Comparison of ENCODE assay signal across 1 cellular context in genomic region chr10:12042797-12043651, GRCh38.
TF ChIP-seq lines count a peak whose summit lies in the region.

TSS of gene UPF2 (minus strand) at chr10:12042809. CDS start at chr10:12035423, 7,386 bp downstream.

TF ChIP-seq in K562, 482 proteins besides CTCF, POLR2A, EP300 and RAD21 (continued from another document and continues in another):
- TF ChIP-seq, protein P1, sequence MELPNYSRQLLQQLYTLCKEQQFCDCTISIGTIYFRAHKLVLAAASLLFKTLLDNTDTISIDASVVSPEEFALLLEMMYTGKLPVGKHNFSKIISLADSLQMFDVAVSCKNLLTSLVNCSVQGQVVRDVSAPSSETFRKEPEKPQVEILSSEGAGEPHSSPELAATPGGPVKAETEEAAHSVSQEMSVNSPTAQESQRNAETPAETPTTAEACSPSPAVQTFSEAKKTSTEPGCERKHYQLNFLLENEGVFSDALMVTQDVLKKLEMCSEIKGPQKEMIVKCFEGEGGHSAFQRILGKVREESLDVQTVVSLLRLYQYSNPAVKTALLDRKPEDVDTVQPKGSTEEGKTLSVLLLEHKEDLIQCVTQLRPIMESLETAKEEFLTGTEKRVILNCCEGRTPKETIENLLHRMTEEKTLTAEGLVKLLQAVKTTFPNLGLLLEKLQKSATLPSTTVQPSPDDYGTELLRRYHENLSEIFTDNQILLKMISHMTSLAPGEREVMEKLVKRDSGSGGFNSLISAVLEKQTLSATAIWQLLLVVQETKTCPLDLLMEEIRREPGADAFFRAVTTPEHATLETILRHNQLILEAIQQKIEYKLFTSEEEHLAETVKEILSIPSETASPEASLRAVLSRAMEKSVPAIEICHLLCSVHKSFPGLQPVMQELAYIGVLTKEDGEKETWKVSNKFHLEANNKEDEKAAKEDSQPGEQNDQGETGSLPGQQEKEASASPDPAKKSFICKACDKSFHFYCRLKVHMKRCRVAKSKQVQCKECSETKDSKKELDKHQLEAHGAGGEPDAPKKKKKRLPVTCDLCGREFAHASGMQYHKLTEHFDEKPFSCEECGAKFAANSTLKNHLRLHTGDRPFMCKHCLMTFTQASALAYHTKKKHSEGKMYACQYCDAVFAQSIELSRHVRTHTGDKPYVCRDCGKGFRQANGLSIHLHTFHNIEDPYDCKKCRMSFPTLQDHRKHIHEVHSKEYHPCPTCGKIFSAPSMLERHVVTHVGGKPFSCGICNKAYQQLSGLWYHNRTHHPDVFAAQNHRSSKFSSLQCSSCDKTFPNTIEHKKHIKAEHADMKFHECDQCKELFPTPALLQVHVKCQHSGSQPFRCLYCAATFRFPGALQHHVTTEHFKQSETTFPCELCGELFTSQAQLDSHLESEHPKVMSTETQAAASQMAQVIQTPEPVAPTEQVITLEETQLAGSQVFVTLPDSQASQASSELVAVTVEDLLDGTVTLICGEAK (IDR thresholded peaks at IDR 0.05) = peak; percentile 58; the same call in 1 of the 2 replicates
- TF ChIP-seq, protein P1 (CRISPR knock-in tag; IDR thresholded peaks at IDR 0.05) = no peak
- TF ChIP-seq EP400 (IDR thresholded peaks at IDR 0.05) (peak; percentile 88), ATF1 (CRISPR knock-in tag; IDR thresholded peaks at IDR 0.05) (no peak), ATF1 (tag; IDR thresholded peaks at IDR 0.05) (peak; percentile 68), THRB (CRISPR knock-in tag; conservative IDR thresholded peaks at IDR 0.05) (peak; percentile 68; the same call in 1 of the 2 replicates), PTTG1 (tag; IDR thresholded peaks at IDR 0.05; ENCODE audit: low read depth) (0 out of 2 replicates have a peak, but pooled peaks have one; percentile 32), NFE2L1 (tag; IDR thresholded peaks at IDR 0.05; ENCODE audit: borderline replicate concordance, low read depth) (no peak), CREM (IDR thresholded peaks at IDR 0.05; ENCODE audit: low read depth) (peak; percentile 67), ZNF444 (CRISPR knock-in tag; IDR thresholded peaks at IDR 0.05) (no peak), ZNF324 (CRISPR knock-in tag; IDR thresholded peaks at IDR 0.05) (no peak), MYBL2 (IDR thresholded peaks at IDR 0.05; ENCODE audit: low read depth) (peak; percentile 77), MYBL2 (CRISPR knock-in tag; IDR thresholded peaks at IDR 0.05; ENCODE audit: borderline replicate concordance) (no peak), HCFC1 (IDR thresholded peaks at IDR 0.05; ENCODE audit: low read depth, low read length) (peak; percentile 45), SUPT5H (IDR thresholded peaks at IDR 0.05) (no peak), ZNF436 (CRISPR knock-in tag; IDR thresholded peaks at IDR 0.05) (no peak), ELF2 (CRISPR knock-in tag; IDR thresholded peaks at IDR 0.05) (peak; percentile 87), ZBTB1 (CRISPR knock-in tag; IDR thresholded peaks at IDR 0.05; ENCODE audit: borderline replicate concordance, low read depth) (no peak), ZEB2 (IDR thresholded peaks at IDR 0.05) (0 out of 2 replicates have a peak, but pooled peaks have one; percentile 24), POLR2AphosphoS5 (IDR thresholded peaks at IDR 0.05; ENCODE audit: control insufficient read depth, insufficient read depth, low read depth, low read length) (peak; percentile 43), L3MBTL2 (IDR thresholded peaks at IDR 0.05) (peak; percentile 97), SFPQ (IDR thresholded peaks at IDR 0.05; ENCODE audit: low read depth, low read length) (no peak), HEY1 (CRISPR knock-in tag; IDR thresholded peaks at IDR 0.05; ENCODE audit: borderline replicate concordance) (no peak), SMC3 (conservative IDR thresholded peaks at IDR 0.05; ENCODE audit: insufficient read depth, low read depth, low read length) (0 out of 2 replicates have a peak, but pooled peaks have one; percentile 1), FOXK1 (CRISPR knock-in tag; IDR thresholded peaks at IDR 0.05; ENCODE audit: borderline replicate concordance) (no peak), NR1H2 (CRISPR knock-in tag; IDR thresholded peaks at IDR 0.05) (no peak), JUND (IDR thresholded peaks at IDR 0.05; ENCODE audit: borderline replicate concordance, low read depth, low read length) (peak; percentile 58; the same call in 1 of the 2 replicates), JUND (tag; IDR thresholded peaks at IDR 0.05; ENCODE audit: borderline replicate concordance, low read depth, low read length) (no peak), PRPF4 (IDR thresholded peaks at IDR 0.05; ENCODE audit: insufficient read depth, low read depth, low read length, poor library complexity, severe bottlenecking) (peak; percentile 29), SLC30A9 (CRISPR knock-in tag; IDR thresholded peaks at IDR 0.05) (no peak), TCFL5 (CRISPR knock-in tag; conservative IDR thresholded peaks at IDR 0.05) (no peak), ZFP36 (IDR thresholded peaks at IDR 0.05; ENCODE audit: low read depth, low read length, partially characterized antibody) (peak; percentile 21), CHCHD3 (CRISPR knock-in tag; IDR thresholded peaks at IDR 0.05) (no peak), MTA3 (IDR thresholded peaks at IDR 0.05; ENCODE audit: borderline replicate concordance) (peak; percentile 79; the same call in 1 of the 2 replicates), MIER1 (IDR thresholded peaks at IDR 0.05; ENCODE audit: low read depth) (no peak), TRIM24 (IDR thresholded peaks at IDR 0.05) (peak in 1 of 2 experiments; percentile 42; a peak in 2 of 4 replicates), ZNF311 (CRISPR knock-in tag; IDR thresholded peaks at IDR 0.05) (no peak), NFRKB (IDR thresholded peaks at IDR 0.05; ENCODE audit: low read depth) (peak; percentile 61; the same call in 1 of the 2 replicates), TARDBP (IDR thresholded peaks at IDR 0.05) (no peak), DPF2 (IDR thresholded peaks at IDR 0.05) (0 out of 2 replicates have a peak, but pooled peaks have one; percentile 34), NFE2 (IDR thresholded peaks at IDR 0.05; ENCODE audit: low read depth) (peak; percentile 99), HDAC8 (tag; IDR thresholded peaks at IDR 0.05) (no peak), TAF1 (IDR thresholded peaks at IDR 0.05; ENCODE audit: control insufficient read depth, extremely low read depth, insufficient read depth, low read length, severe bottlenecking) (peak; percentile 65), ILF3 (IDR thresholded peaks at IDR 0.05; ENCODE audit: borderline replicate concordance) (no peak), DACH1 (IDR thresholded peaks at IDR 0.05; ENCODE audit: partially characterized antibody) (peak; percentile 96), ZNF140 (CRISPR knock-in tag; IDR thresholded peaks at IDR 0.05) (no peak), HMGN3 (IDR thresholded peaks at IDR 0.05; ENCODE audit: borderline replicate concordance, extremely low read depth, insufficient read length, low read depth, low read length) (no peak)
- TF ChIP-seq, protein P2, sequence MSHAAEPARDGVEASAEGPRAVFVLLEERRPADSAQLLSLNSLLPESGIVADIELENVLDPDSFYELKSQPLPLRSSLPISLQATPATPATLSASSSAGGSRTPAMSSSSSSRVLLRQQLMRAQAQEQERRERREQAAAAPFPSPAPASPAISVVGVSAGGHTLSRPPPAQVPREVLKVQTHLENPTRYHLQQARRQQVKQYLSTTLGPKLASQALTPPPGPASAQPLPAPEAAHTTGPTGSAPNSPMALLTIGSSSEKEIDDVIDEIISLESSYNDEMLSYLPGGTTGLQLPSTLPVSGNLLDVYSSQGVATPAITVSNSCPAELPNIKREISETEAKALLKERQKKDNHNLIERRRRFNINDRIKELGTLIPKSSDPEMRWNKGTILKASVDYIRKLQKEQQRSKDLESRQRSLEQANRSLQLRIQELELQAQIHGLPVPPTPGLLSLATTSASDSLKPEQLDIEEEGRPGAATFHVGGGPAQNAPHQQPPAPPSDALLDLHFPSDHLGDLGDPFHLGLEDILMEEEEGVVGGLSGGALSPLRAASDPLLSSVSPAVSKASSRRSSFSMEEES (CRISPR knock-in tag; IDR thresholded peaks at IDR 0.05) = peak; percentile 66
- TF ChIP-seq, protein P3, sequence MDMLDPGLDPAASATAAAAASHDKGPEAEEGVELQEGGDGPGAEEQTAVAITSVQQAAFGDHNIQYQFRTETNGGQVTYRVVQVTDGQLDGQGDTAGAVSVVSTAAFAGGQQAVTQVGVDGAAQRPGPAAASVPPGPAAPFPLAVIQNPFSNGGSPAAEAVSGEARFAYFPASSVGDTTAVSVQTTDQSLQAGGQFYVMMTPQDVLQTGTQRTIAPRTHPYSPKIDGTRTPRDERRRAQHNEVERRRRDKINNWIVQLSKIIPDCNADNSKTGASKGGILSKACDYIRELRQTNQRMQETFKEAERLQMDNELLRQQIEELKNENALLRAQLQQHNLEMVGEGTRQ (CRISPR knock-in tag; IDR thresholded peaks at IDR 0.05) = peak; percentile 94
- TF ChIP-seq, protein P4, sequence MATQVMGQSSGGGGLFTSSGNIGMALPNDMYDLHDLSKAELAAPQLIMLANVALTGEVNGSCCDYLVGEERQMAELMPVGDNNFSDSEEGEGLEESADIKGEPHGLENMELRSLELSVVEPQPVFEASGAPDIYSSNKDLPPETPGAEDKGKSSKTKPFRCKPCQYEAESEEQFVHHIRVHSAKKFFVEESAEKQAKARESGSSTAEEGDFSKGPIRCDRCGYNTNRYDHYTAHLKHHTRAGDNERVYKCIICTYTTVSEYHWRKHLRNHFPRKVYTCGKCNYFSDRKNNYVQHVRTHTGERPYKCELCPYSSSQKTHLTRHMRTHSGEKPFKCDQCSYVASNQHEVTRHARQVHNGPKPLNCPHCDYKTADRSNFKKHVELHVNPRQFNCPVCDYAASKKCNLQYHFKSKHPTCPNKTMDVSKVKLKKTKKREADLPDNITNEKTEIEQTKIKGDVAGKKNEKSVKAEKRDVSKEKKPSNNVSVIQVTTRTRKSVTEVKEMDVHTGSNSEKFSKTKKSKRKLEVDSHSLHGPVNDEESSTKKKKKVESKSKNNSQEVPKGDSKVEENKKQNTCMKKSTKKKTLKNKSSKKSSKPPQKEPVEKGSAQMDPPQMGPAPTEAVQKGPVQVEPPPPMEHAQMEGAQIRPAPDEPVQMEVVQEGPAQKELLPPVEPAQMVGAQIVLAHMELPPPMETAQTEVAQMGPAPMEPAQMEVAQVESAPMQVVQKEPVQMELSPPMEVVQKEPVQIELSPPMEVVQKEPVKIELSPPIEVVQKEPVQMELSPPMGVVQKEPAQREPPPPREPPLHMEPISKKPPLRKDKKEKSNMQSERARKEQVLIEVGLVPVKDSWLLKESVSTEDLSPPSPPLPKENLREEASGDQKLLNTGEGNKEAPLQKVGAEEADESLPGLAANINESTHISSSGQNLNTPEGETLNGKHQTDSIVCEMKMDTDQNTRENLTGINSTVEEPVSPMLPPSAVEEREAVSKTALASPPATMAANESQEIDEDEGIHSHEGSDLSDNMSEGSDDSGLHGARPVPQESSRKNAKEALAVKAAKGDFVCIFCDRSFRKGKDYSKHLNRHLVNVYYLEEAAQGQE (CRISPR knock-in tag; IDR thresholded peaks at IDR 0.05; ENCODE audit: low read depth) = no peak
- TF ChIP-seq, protein P5, sequence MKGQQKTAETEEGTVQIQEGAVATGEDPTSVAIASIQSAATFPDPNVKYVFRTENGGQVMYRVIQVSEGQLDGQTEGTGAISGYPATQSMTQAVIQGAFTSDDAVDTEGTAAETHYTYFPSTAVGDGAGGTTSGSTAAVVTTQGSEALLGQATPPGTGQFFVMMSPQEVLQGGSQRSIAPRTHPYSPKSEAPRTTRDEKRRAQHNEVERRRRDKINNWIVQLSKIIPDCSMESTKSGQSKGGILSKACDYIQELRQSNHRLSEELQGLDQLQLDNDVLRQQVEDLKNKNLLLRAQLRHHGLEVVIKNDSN (CRISPR knock-in tag; IDR thresholded peaks at IDR 0.05) = peak; percentile 93
